1 cellular context compared by ENCODE assay signal in the genomic region with DNA sequence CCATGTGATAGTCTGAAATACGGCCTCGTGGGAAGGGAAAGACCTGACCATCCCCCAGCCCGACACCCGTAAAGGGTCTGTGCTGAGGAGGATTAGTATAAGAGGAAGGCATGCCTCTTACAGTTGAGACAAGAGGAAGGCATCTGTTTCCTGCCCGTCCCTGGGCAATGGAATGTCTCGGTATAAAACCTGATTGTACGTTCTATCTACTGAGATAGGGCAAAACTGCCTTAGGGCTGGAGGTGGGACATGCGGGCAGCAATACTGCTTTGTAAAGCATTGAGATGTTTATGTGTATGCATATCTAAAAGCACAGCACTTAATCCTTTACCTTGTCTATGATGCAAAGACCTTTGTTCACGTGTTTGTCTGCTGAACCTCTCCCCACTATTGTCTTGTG. TPM values are rescaled to one million over a fixed set of nuclear protein-coding genes. Genes with fewer than 3 reads are reported as not detected.
"Had no signal": no experiment of that assay in that cellular context is flagged by ENCODE, and none has a peak within 500 bp of the region (broad histone marks: within the 10 kb centered on the region; RNA-seq: fewer than 3 reads in every experiment).

No MANE protein-coding gene starts in this region.

RNA-seq across cellular contexts. Expression of gene SCGB1D1, which starts 5.0 kb away (rescaled TPM):
- polyA plus RNA-seq: GM12878 had no signal

RNA-seq across cellular contexts. Expression of gene SCGB2A1, which starts 13.5 kb away (rescaled TPM):
- polyA plus RNA-seq: GM12878 had no signal
